ENCODE assay signal across 12 cellular contexts in genomic region chr1:112788561-112788960, GRCh38.
"Had no signal": no experiment of that assay in that cellular context is flagged by ENCODE, and none has a peak within 500 bp of the region (broad histone marks: within the 10 kb centered on the region; RNA-seq: fewer than 3 reads in every experiment).

No MANE protein-coding gene starts in this region.

- H3K4me1 ChIP-seq: heart left ventricle, lower lobe of right lung, suprapubic skin had no signal

- DNase-seq: activated CD4-positive, alpha-beta T cell treated with anti-CD3 and anti-CD28 coated beads, Interleukin-2, amount 10 ng/mL, durations not matched to agents 7 days and 5 days; activated naive CD4-positive, alpha-beta T cell treated with Interleukin-2 at 50 U/mL for 16 hours; activated naive CD8-positive, alpha-beta T cell treated with anti-CD3 and anti-CD28 coated beads, Interleukin-2, amount 50 U/mL, for 24 hours; endodermal cell; heart left ventricle; left colon; lower lobe of right lung; naive B cell; trophoblast cell had no signal

- H3K9me3 ChIP-seq: heart left ventricle, lower lobe of right lung, neutrophil, suprapubic skin had no signal

- H3K4me3 ChIP-seq: heart left ventricle, lower lobe of right lung, skin epidermis, suprapubic skin had no signal

- ATAC-seq: activated naive CD8-positive, alpha-beta T cell treated with anti-CD3 and anti-CD28 coated beads, Interleukin-2, amount 50 U/mL, for 24 hours; heart left ventricle; left colon; lower lobe of right lung had no signal

- H3K27me3 ChIP-seq: heart left ventricle, neutrophil, suprapubic skin had no signal

- H3K27ac ChIP-seq: heart left ventricle, lower lobe of right lung, neutrophil, skin epidermis, suprapubic skin had no signal

- H3K36me3 ChIP-seq: heart left ventricle, lower lobe of right lung, neutrophil, suprapubic skin had no signal
